1 cellular context compared by ENCODE assay signal in the genomic region with DNA sequence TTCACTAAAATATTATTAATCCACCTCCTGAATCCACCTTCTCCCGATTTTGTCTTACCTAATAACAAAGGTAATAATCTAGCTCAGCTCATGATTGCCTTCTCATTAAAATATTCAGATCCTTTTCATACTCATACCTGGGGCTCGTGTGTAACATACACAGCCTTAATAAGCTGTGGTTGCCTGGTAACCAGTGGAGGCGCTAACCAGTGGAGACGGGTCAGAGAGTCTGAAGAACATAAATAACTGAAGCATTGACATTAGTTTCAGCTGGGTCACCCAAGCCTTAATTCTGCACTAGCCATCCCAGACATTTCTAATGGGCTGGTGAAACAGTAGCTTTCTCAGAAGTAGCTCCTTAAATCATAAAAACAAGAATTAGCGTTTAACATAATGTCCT.
TF ChIP-seq lines count a peak whose summit lies in the region.

No MANE protein-coding gene starts in this region.

TF ChIP-seq in WTC11, 78 proteins besides CTCF, POLR2A, EP300 and RAD21 (continued from another document):
- TF ChIP-seq, protein P1, sequence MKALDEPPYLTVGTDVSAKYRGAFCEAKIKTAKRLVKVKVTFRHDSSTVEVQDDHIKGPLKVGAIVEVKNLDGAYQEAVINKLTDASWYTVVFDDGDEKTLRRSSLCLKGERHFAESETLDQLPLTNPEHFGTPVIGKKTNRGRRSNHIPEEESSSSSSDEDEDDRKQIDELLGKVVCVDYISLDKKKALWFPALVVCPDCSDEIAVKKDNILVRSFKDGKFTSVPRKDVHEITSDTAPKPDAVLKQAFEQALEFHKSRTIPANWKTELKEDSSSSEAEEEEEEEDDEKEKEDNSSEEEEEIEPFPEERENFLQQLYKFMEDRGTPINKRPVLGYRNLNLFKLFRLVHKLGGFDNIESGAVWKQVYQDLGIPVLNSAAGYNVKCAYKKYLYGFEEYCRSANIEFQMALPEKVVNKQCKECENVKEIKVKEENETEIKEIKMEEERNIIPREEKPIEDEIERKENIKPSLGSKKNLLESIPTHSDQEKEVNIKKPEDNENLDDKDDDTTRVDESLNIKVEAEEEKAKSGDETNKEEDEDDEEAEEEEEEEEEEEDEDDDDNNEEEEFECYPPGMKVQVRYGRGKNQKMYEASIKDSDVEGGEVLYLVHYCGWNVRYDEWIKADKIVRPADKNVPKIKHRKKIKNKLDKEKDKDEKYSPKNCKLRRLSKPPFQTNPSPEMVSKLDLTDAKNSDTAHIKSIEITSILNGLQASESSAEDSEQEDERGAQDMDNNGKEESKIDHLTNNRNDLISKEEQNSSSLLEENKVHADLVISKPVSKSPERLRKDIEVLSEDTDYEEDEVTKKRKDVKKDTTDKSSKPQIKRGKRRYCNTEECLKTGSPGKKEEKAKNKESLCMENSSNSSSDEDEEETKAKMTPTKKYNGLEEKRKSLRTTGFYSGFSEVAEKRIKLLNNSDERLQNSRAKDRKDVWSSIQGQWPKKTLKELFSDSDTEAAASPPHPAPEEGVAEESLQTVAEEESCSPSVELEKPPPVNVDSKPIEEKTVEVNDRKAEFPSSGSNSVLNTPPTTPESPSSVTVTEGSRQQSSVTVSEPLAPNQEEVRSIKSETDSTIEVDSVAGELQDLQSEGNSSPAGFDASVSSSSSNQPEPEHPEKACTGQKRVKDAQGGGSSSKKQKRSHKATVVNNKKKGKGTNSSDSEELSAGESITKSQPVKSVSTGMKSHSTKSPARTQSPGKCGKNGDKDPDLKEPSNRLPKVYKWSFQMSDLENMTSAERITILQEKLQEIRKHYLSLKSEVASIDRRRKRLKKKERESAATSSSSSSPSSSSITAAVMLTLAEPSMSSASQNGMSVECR (CRISPR knock-in tag; IDR thresholded peaks at IDR 0.05; ENCODE audit: borderline replicate concordance) = no peak
- TF ChIP-seq ESRRA (CRISPR knock-in tag; IDR thresholded peaks at IDR 0.05; ENCODE audit: borderline replicate concordance) = no peak
- no peak for TF ChIP-seq ZNF232 (CRISPR knock-in tag; IDR thresholded peaks at IDR 0.05)
- TF ChIP-seq, protein P2, sequence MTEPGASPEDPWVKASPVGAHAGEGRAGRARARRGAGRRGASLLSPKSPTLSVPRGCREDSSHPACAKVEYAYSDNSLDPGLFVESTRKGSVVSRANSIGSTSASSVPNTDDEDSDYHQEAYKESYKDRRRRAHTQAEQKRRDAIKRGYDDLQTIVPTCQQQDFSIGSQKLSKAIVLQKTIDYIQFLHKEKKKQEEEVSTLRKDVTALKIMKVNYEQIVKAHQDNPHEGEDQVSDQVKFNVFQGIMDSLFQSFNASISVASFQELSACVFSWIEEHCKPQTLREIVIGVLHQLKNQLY (CRISPR knock-in tag; IDR thresholded peaks at IDR 0.05) = no peak
- TF ChIP-seq ZNF671 (CRISPR knock-in tag; IDR thresholded peaks at IDR 0.05) = no peak
- TF ChIP-seq NR3C1 (CRISPR knock-in tag; conservative IDR thresholded peaks at IDR 0.05; ENCODE audit: low read depth) = no peak
